Comparison of ENCODE assay signal across 19 cellular contexts in genomic region chr12:65944637-65945036, GRCh38.
"Had no signal": no experiment of that assay in that cellular context is flagged by ENCODE, and none has a peak within 500 bp of the region (broad histone marks: within the 10 kb centered on the region; RNA-seq: fewer than 3 reads in every experiment).

No MANE protein-coding gene starts in this region.

- DNase-seq: activated CD4-positive, alpha-beta memory T cell treated with anti-CD3 and anti-CD28 coated beads, Interleukin-2, amount 10 ng/mL, durations not matched to agents 7 days and 5 days; activated CD4-positive, alpha-beta T cell treated with anti-CD3 and anti-CD28 coated beads for 4 hours; activated T-cell treated with anti-CD3 and anti-CD28 coated beads, Interleukin-2, amount 50 U/mL, for 24 hours; adrenal gland; caudate nucleus; colonic mucosa; head of caudate nucleus; mucosa of descending colon; naive thymus-derived CD4-positive, alpha-beta T cell; posterior cingulate gyrus; stimulated activated CD4-positive, alpha-beta T cell treated with anti-CD3 and anti-CD28 coated beads, Interleukin-2, amount 100 ng/mL, for 48 hours; stimulated activated naive B cell treated with anti-CD40 and anti-IgM and Interleukin-4, amounts not matched to agents 10 μg/mL and 1 μg/mL and 100 μg/mL, for 72 hours; tibial artery; WERI-Rb-1 had no signal

- H3K27ac ChIP-seq: adrenal gland, colonic mucosa, tibial artery, vagina, WERI-Rb-1 had no signal

- H3K36me3 ChIP-seq: adrenal gland, colonic mucosa, tibial artery, vagina, WERI-Rb-1 had no signal

- H3K4me1 ChIP-seq: colonic mucosa had no signal

- H3K27me3 Mint-ChIP-seq: stimulated activated naive B cell treated with anti-CD40 and anti-IgM and Interleukin-4, amounts not matched to agents 10 μg/mL and 1 μg/mL and 100 μg/mL, for 72 hours had no signal

- ATAC-seq: mucosa of descending colon; naive thymus-derived CD4-positive, alpha-beta T cell; stimulated activated naive B cell treated with anti-CD40 and anti-IgM and Interleukin-4, amounts not matched to agents 10 μg/mL and 1 μg/mL and 100 μg/mL, for 72 hours had no signal

- H3K27ac Mint-ChIP-seq: activated CD4-positive, alpha-beta memory T cell treated with anti-CD3 and anti-CD28 coated beads, Interleukin-2, amount 10 ng/mL, durations not matched to agents 7 days and 5 days; activated naive CD4-positive, alpha-beta T cell treated with anti-CD3 and anti-CD28 coated beads, Interleukin-2, amount 50 U/mL, for 24 hours; activated T-cell treated with anti-CD3 and anti-CD28 coated beads, Interleukin-2, amount 50 U/mL, for 24 hours; naive thymus-derived CD4-positive, alpha-beta T cell; stimulated activated naive B cell treated with anti-CD40 and anti-IgM and Interleukin-4, amounts not matched to agents 10 μg/mL and 1 μg/mL and 100 μg/mL, for 72 hours; T-helper 1 cell treated with Interleukin-12 subunit alpha and Interleukin-12 subunit beta and Interleukin-4 antibody, amounts not matched to agents 30 μg/mL and 1 μg/mL, for 36 hours had no signal

- H3K27me3 ChIP-seq: colonic mucosa, vagina had no signal

- H3K4me3 ChIP-seq: adrenal gland, colonic mucosa, mucosa of descending colon, tibial artery, vagina had no signal

- H3K9me3 Mint-ChIP-seq: activated CD4-positive, alpha-beta memory T cell treated with anti-CD3 and anti-CD28 coated beads, Interleukin-2, amount 10 ng/mL, durations not matched to agents 7 days and 5 days; activated naive CD4-positive, alpha-beta T cell treated with anti-CD3 and anti-CD28 coated beads, Interleukin-2, amount 50 U/mL, for 24 hours; activated T-cell treated with anti-CD3 and anti-CD28 coated beads, Interleukin-2, amount 50 U/mL, for 24 hours; naive thymus-derived CD4-positive, alpha-beta T cell; stimulated activated naive B cell treated with anti-CD40 and anti-IgM and Interleukin-4, amounts not matched to agents 10 μg/mL and 1 μg/mL and 100 μg/mL, for 72 hours; T-helper 1 cell treated with Interleukin-12 subunit alpha and Interleukin-12 subunit beta and Interleukin-4 antibody, amounts not matched to agents 30 μg/mL and 1 μg/mL, for 36 hours had no signal

- H3K4me3 Mint-ChIP-seq: activated CD4-positive, alpha-beta memory T cell treated with anti-CD3 and anti-CD28 coated beads, Interleukin-2, amount 10 ng/mL, durations not matched to agents 7 days and 5 days; activated naive CD4-positive, alpha-beta T cell treated with anti-CD3 and anti-CD28 coated beads, Interleukin-2, amount 50 U/mL, for 24 hours; activated T-cell treated with anti-CD3 and anti-CD28 coated beads, Interleukin-2, amount 50 U/mL, for 24 hours; naive thymus-derived CD4-positive, alpha-beta T cell; stimulated activated naive B cell treated with anti-CD40 and anti-IgM and Interleukin-4, amounts not matched to agents 10 μg/mL and 1 μg/mL and 100 μg/mL, for 72 hours; T-helper 1 cell treated with Interleukin-12 subunit alpha and Interleukin-12 subunit beta and Interleukin-4 antibody, amounts not matched to agents 30 μg/mL and 1 μg/mL, for 36 hours had no signal

- H3K36me3 Mint-ChIP-seq: activated naive CD4-positive, alpha-beta T cell treated with anti-CD3 and anti-CD28 coated beads, Interleukin-2, amount 50 U/mL, for 24 hours; naive thymus-derived CD4-positive, alpha-beta T cell; stimulated activated naive B cell treated with anti-CD40 and anti-IgM and Interleukin-4, amounts not matched to agents 10 μg/mL and 1 μg/mL and 100 μg/mL, for 72 hours had no signal

- FAIRE-seq: endometrium, frontal cortex had no signal

- H3K4me1 Mint-ChIP-seq: activated CD4-positive, alpha-beta memory T cell treated with anti-CD3 and anti-CD28 coated beads, Interleukin-2, amount 10 ng/mL, durations not matched to agents 7 days and 5 days; activated naive CD4-positive, alpha-beta T cell treated with anti-CD3 and anti-CD28 coated beads, Interleukin-2, amount 50 U/mL, for 24 hours; naive thymus-derived CD4-positive, alpha-beta T cell; stimulated activated naive B cell treated with anti-CD40 and anti-IgM and Interleukin-4, amounts not matched to agents 10 μg/mL and 1 μg/mL and 100 μg/mL, for 72 hours had no signal

- H3K9me3 ChIP-seq: adrenal gland, colonic mucosa, mucosa of descending colon, tibial artery, vagina had no signal
